28 cellular contexts compared by ENCODE assay signal in the genomic region with DNA sequence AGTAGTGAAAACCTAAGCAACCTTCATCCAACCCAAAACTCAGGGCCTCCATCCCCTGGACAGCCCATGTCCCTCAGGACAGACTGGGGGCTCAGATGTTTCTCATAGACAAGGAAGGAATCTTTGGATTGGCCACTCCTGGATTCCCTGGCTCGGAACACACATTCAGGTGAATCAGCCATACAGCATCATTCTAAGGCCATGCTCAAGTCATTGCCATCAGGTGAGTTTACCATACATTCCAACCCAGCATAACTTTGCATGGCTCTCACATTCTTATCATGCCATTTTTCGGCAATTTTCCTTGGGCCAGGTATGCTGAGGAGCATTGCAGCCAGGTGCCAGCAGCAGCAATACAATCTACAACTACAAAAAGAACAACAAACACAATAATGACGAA.
"Had no signal": no experiment of that assay in that cellular context is flagged by ENCODE, and none has a peak within 500 bp of the region (broad histone marks: within the 10 kb centered on the region; RNA-seq: fewer than 3 reads in every experiment).

No MANE protein-coding gene starts in this region.

- H3K27ac ChIP-seq: colonic mucosa, epithelial cell of prostate, lower lobe of right lung had no signal

- H3K36me3 ChIP-seq: colonic mucosa, esophagus squamous epithelium, gastrocnemius medialis, lower lobe of right lung had no signal

- H3K9me3 Mint-ChIP-seq: dendritic cell treated with granulocyte-macrophage colony-stimulating factor and Interleukin-4, amounts not matched to agents 40 ng/mL and 50 ng/mL, for 4 days; effector memory CD8-positive, alpha-beta T cell; endodermal cell; immature natural killer cell; mesothelial cell of epicardium had no signal

- H3K4me1 Mint-ChIP-seq: immature natural killer cell had no signal

- H3K36me3 Mint-ChIP-seq: immature natural killer cell, mesothelial cell of epicardium had no signal

- H3K4me1 ChIP-seq: colonic mucosa, gastrocnemius medialis, lower lobe of right lung had no signal

- ATAC-seq: effector memory CD8-positive, alpha-beta T cell; esophagus mucosa; gastrocnemius medialis; left colon; left lobe of liver; lower lobe of right lung; mucosa of descending colon had no signal

- H3K27ac Mint-ChIP-seq: dendritic cell treated with granulocyte-macrophage colony-stimulating factor and Interleukin-4, amounts not matched to agents 40 ng/mL and 50 ng/mL, for 4 days; effector memory CD8-positive, alpha-beta T cell; endodermal cell; immature natural killer cell had no signal

- H3K4me3 Mint-ChIP-seq: dendritic cell treated with granulocyte-macrophage colony-stimulating factor and Interleukin-4, amounts not matched to agents 40 ng/mL and 50 ng/mL, for 4 days; effector memory CD8-positive, alpha-beta T cell; endodermal cell; immature natural killer cell; mesothelial cell of epicardium had no signal

- H3K4me3 ChIP-seq: colonic mucosa, esophagus squamous epithelium, gastrocnemius medialis, lower lobe of right lung, mucosa of descending colon had no signal

- DNase-seq: cerebellar nuclear complex; colonic mucosa; cortex of kidney; effector CD8-positive, alpha-beta T cell; effector memory CD8-positive, alpha-beta T cell; endodermal cell; erythroblast; esophagus squamous epithelium; foreskin fibroblast; foreskin melanocyte; gastrocnemius medialis; glutamatergic neuron; head of caudate nucleus; hypothalamus; immature natural killer cell; islet precursor cell; kidney; kidney glomerular epithelial cell; left colon; left ventricle myocardium superior; lower lobe of right lung; mesenchymal stem cell; mucosa of descending colon had no signal

- H3K9me3 ChIP-seq: colonic mucosa, esophagus squamous epithelium, gastrocnemius medialis, lower lobe of right lung, mucosa of descending colon had no signal

- H3K27me3 ChIP-seq: colonic mucosa, esophagus squamous epithelium, gastrocnemius medialis had no signal
